ENCODE assay signal across 29 cellular contexts in the genomic region with DNA sequence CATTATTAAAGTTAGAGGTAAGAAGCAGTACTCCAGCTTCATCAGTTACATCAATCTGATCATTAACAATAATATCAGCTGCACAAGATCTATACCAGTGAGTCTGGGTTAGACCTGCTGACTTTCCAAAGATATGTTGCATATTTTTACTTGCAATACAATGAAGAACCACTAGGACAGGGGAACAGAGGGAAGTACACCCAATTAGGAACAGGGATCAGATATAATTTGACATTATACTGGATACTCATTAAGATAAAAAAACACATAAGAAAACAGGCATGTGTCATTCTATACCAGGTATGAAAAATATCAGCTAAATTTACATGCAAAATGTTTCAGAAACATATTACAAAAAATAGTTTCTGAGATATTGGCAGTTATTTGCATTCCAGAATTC.
DNase-seq lines count a peak whose midpoint lies in the region; ATAC-seq and TF ChIP-seq lines count a peak whose summit lies in the region.
"Had no signal": no experiment of that assay in that cellular context is flagged by ENCODE, and none has a peak within 500 bp of the region (broad histone marks: within the 10 kb centered on the region; RNA-seq: fewer than 3 reads in every experiment).

No MANE protein-coding gene starts in this region.

- H3K4me1 Mint-ChIP-seq in endothelial cell (ENCODE audit: unreplicated experiment) (no peaks in the 10 kb centered on the region), progenitor cell of endocrine pancreas (ENCODE audit: low read depth) (no peaks in the 10 kb centered on the region)
- H3K4me1 Mint-ChIP-seq: activated CD4-positive, alpha-beta T cell treated with anti-CD3 and anti-CD28 coated beads, Interleukin-2, amount 10 ng/mL, durations not matched to agents 24 days and 14 days; activated naive CD8-positive, alpha-beta T cell treated with anti-CD3 and anti-CD28 coated beads, Interleukin-2, amount 10 ng/mL, durations not matched to agents 7 days and 5 days; memory B cell had no signal

- no peaks in the 10 kb centered on the region for H3K9me3 Mint-ChIP-seq in endothelial cell (ENCODE audit: unreplicated experiment)
- H3K9me3 Mint-ChIP-seq in progenitor cell of endocrine pancreas (ENCODE audit: low read depth), result no peaks in the 10 kb centered on the region
- H3K9me3 Mint-ChIP-seq: dendritic cell treated with granulocyte-macrophage colony-stimulating factor and Interleukin-4, amounts not matched to agents 40 ng/mL and 50 ng/mL, for 4 days had no signal

- H2AFZ ChIP-seq in DND-41 (ENCODE audit: low read depth, low read length), result no peak overlapping the region

- H3K9me3 ChIP-seq in DND-41 (ENCODE audit: insufficient read depth, low read length, severe bottlenecking), result no peaks in the 10 kb centered on the region
- H3K9me3 ChIP-seq: gastroesophageal sphincter, stomach, tibial nerve had no signal

- H3K4me3 Mint-ChIP-seq in endothelial cell (ENCODE audit: unreplicated experiment) (no peak overlapping the region), progenitor cell of endocrine pancreas (ENCODE audit: low read depth) (no peak overlapping the region)
- H3K4me3 Mint-ChIP-seq: activated CD4-positive, alpha-beta T cell treated with anti-CD3 and anti-CD28 coated beads, Interleukin-2, amount 10 ng/mL, durations not matched to agents 24 days and 14 days; activated naive CD8-positive, alpha-beta T cell treated with anti-CD3 and anti-CD28 coated beads, Interleukin-2, amount 10 ng/mL, durations not matched to agents 7 days and 5 days; dendritic cell treated with granulocyte-macrophage colony-stimulating factor and Interleukin-4, amounts not matched to agents 40 ng/mL and 50 ng/mL, for 4 days; memory B cell had no signal

- H3K4me1 ChIP-seq in DND-41 (ENCODE audit: insufficient read depth, low read length), result no peaks in the 10 kb centered on the region
- H3K4me1 ChIP-seq: gastroesophageal sphincter, stomach, tibial nerve had no signal

- no peaks in the 10 kb centered on the region for H3K36me3 ChIP-seq in DND-41 (ENCODE audit: insufficient read depth, low read length)
- H3K36me3 ChIP-seq: gastroesophageal sphincter, stomach, tibial nerve, WERI-Rb-1 had no signal

- H4K20me1 ChIP-seq in DND-41 (ENCODE audit: insufficient read depth, low read length), result no peaks in the 10 kb centered on the region

- H3K27ac ChIP-seq in DND-41 (ENCODE audit: low read length), result no peak overlapping the region
- H3K27ac ChIP-seq: gastroesophageal sphincter, stomach, tibial nerve, WERI-Rb-1 had no signal

- TF ChIP-seq CTCF in DND-41 (IDR thresholded peaks at IDR 0.05; ENCODE audit: borderline replicate concordance, extremely low read depth, low read length, poor library complexity, severe bottlenecking), result peak; percentile 26
- 0 out of 2 replicates have a peak, but pooled peaks have one; percentile 9 for TF ChIP-seq CTCF in LNCaP clone FGC (IDR thresholded peaks at IDR 0.05; ENCODE audit: control insufficient read depth, extremely low read depth, insufficient read depth)
- peak; percentile 61 for TF ChIP-seq CTCF in endothelial cell (IDR thresholded peaks at IDR 0.05; ENCODE audit: unreplicated experiment)
- TF ChIP-seq CTCF in progenitor cell of endocrine pancreas (IDR thresholded peaks at IDR 0.05; ENCODE audit: unreplicated experiment), result peak; percentile 41

- no peak overlapping the region for H3K4me2 ChIP-seq in DND-41 (ENCODE audit: insufficient read depth, low read length)

- H3K27me3 ChIP-seq in DND-41 (ENCODE audit: insufficient read depth, low read length, poor library complexity), result no peaks in the 10 kb centered on the region
- H3K27me3 ChIP-seq: gastroesophageal sphincter, stomach, tibial nerve had no signal

- H3K4me3 ChIP-seq in DND-41 (ENCODE audit: low read depth in 1 of 2, low read length in 2 of 2) (no peak overlapping the region), LNCaP clone FGC (ENCODE audit: low read depth, low read length) (no peak overlapping the region)
- H3K4me3 ChIP-seq: gastroesophageal sphincter, stomach, tibial nerve had no signal

- no peak overlapping the region for H3K9ac ChIP-seq in DND-41 (ENCODE audit: low read depth, low read length)

- H3K79me2 ChIP-seq in DND-41 (ENCODE audit: insufficient read depth, low read length), result no peaks in the 10 kb centered on the region

- H3K27ac Mint-ChIP-seq in endothelial cell (ENCODE audit: unreplicated experiment) (no peak overlapping the region), progenitor cell of endocrine pancreas (no peak overlapping the region)
- H3K27ac Mint-ChIP-seq: activated CD4-positive, alpha-beta T cell treated with anti-CD3 and anti-CD28 coated beads, Interleukin-2, amount 10 ng/mL, durations not matched to agents 24 days and 14 days; activated naive CD8-positive, alpha-beta T cell treated with anti-CD3 and anti-CD28 coated beads, Interleukin-2, amount 10 ng/mL, durations not matched to agents 7 days and 5 days; dendritic cell treated with granulocyte-macrophage colony-stimulating factor and Interleukin-4, amounts not matched to agents 40 ng/mL and 50 ng/mL, for 4 days; memory B cell had no signal

- H3K36me3 Mint-ChIP-seq in endothelial cell (ENCODE audit: low read depth, unreplicated experiment), result no peaks in the 10 kb centered on the region
- H3K36me3 Mint-ChIP-seq in progenitor cell of endocrine pancreas (ENCODE audit: insufficient read depth), result no peaks in the 10 kb centered on the region
- H3K36me3 Mint-ChIP-seq: activated naive CD8-positive, alpha-beta T cell treated with anti-CD3 and anti-CD28 coated beads, Interleukin-2, amount 10 ng/mL, durations not matched to agents 7 days and 5 days; memory B cell had no signal

- ATAC-seq in DND-41 (ENCODE audit: insufficient read depth, low read depth), result no peak
- ATAC-seq: gastroesophageal sphincter, left lobe of liver, Panc1 had no signal

- no peak for DNase-seq in DND-41
- no peak for DNase-seq in LNCaP clone FGC (ENCODE audit: low read depth)
- no peak for DNase-seq in endothelial cell (ENCODE audit: low spot score)
- DNase-seq in progenitor cell of endocrine pancreas (ENCODE audit: low spot score, unreplicated experiment), result no peak
- no peak for DNase-seq in amygdala (lab: John Stamatoyannopoulos, UW)
- DNase-seq in HuH-7 (ENCODE audit: low spot score), result no peak
- no peak for DNase-seq in NCI-H2029 (lab: John Stamatoyannopoulos, UW)
- DNase-seq: activated CD4-positive, alpha-beta T cell treated with anti-CD3 and anti-CD28 coated beads, Interleukin-2, amount 10 ng/mL, durations not matched to agents 24 days and 14 days; activated effector memory CD4-positive, alpha-beta T cell treated with anti-CD3 and anti-CD28 coated beads, Interleukin-2, amount 50 U/mL, for 16 hours; activated naive CD8-positive, alpha-beta T cell treated with anti-CD3 and anti-CD28 coated beads, Interleukin-2, amount 10 ng/mL, durations not matched to agents 7 days and 5 days; activated T-cell treated with anti-CD3 and anti-CD28 coated beads, Interleukin-2, amount 50 U/mL, for 1 hour; C1 segment of cervical spinal cord; central memory CD4-positive, alpha-beta T cell; EL; IMR-90; NCI-H2107; NCI-H446 treated with DMSO at 0.1 percent for 48 hours; NK-92 treated with Interleukin-12 subunit alpha and Interleukin-12 subunit beta, amount 100 ng/mL, for 24 hours; nucleus accumbens; SIG-M5; stomach; T1000; WERI-Rb-1 had no signal

- H3K27me3 Mint-ChIP-seq in endothelial cell (ENCODE audit: unreplicated experiment), result no peaks in the 10 kb centered on the region
- no peaks in the 10 kb centered on the region for H3K27me3 Mint-ChIP-seq in progenitor cell of endocrine pancreas
- H3K27me3 Mint-ChIP-seq: activated CD4-positive, alpha-beta T cell treated with anti-CD3 and anti-CD28 coated beads, Interleukin-2, amount 10 ng/mL, durations not matched to agents 24 days and 14 days; activated naive CD8-positive, alpha-beta T cell treated with anti-CD3 and anti-CD28 coated beads, Interleukin-2, amount 10 ng/mL, durations not matched to agents 7 days and 5 days; dendritic cell treated with granulocyte-macrophage colony-stimulating factor and Interleukin-4, amounts not matched to agents 40 ng/mL and 50 ng/mL, for 4 days; memory B cell had no signal

Comparison
In these comparisons a context has a peak if more than half of its experiments do, and no peak if none do; other contexts are left out.
1. CTCF ChIP-seq: peak in every context shown above with its lines; median percentile 61 in endothelial cell; 41 in progenitor cell of endocrine pancreas; 26 in DND-41; 9 in LNCaP clone FGC.